ENCODE assay signal across 1 cellular context in the genomic region with DNA sequence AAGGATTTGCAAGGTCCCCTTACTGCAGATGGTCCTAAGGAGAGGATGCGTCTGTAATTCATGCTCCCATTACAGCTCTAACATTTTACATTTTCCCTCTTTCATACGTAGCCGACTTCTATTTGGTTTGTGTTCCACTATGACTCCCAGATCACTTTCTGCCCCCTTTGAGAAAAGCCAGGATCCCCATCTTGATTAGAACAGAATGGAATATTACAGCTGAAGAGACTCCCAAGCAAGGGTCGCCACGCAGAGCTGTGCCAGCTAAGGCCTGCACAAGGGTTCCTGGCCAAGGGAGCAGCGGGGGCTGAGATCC.
TF ChIP-seq lines count a peak whose summit lies in the region.

No MANE protein-coding gene starts in this region.

TF ChIP-seq in GM12878, 131 proteins besides CTCF, POLR2A, EP300 and RAD21:
- no peak for TF ChIP-seq CEBPB (IDR thresholded peaks at IDR 0.05; ENCODE audit: borderline replicate concordance in 1 of 2, low read depth in 2 of 2, low read length in 2 of 2)
- no peak for TF ChIP-seq RUNX3 (IDR thresholded peaks at IDR 0.05; ENCODE audit: low read length)
- no peak for TF ChIP-seq FOXK2 (IDR thresholded peaks at IDR 0.05)
- no peak for TF ChIP-seq KDM1A (IDR thresholded peaks at IDR 0.05; ENCODE audit: borderline replicate concordance)
